Comparison of ENCODE assay signal across 15 cellular contexts in the genomic region with DNA sequence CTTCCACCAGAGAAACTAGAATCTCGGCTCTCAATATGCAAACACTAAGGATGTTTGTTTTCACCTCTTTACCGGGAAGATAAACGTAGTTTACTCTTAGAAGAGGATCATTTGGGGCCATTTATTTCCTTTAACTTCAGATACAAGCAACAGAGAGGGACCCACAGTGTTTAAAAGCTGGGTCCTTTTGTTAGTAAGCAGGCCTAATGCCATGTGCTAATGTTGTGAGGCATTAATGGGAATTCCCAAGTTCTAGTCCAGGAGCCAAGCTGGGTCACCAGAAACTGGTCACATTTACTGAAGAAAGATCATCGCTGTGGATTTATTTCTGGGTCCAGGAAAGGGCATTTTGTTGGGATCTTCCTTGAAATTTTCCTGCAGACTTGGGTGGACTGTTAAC.
A peak's percentile ranks its signal among the peaks of the same experiment; 100 is the strongest.
DNase-seq lines count a peak whose midpoint lies in the region; ATAC-seq and TF ChIP-seq lines count a peak whose summit lies in the region.
"Had no signal": no experiment of that assay in that cellular context is flagged by ENCODE, and none has a peak within 500 bp of the region (broad histone marks: within the 10 kb centered on the region; RNA-seq: fewer than 3 reads in every experiment).

No MANE protein-coding gene starts in this region.

- peaks cover 7 to 44% of the 10 kb centered on the region in 2 donors for H3K4me1 ChIP-seq in thoracic aorta (ENCODE audit: control insufficient read depth in 1 of 2, low read depth in 2 of 2)

- H3K27ac Mint-ChIP-seq in nephron progenitor cell, result peak overlapping the region; percentile 45
- no peak overlapping the region for H3K27ac Mint-ChIP-seq in stimulated activated naive CD8-positive, alpha-beta T cell treated with anti-CD3 and anti-CD28 coated beads, Interleukin-15, amount 100 ng/mL, for 72 hours

- peak overlapping the region in 1 of 2 donors; percentile 14 for H3K27ac ChIP-seq in thoracic aorta
- H3K27ac ChIP-seq: 22Rv1, GM23248 had no signal

- H3K36me3 ChIP-seq in thoracic aorta, result no peaks in the 10 kb centered on the region

- peak overlapping the region; percentile 31 for H3K4me3 ChIP-seq in thoracic aorta
- H3K4me3 ChIP-seq: GM12878, GM23248 had no signal

- DNase-seq in NCI-H2029 treated with DMSO at 0.1 percent for 48 hours (lab: John Stamatoyannopoulos, UW) (peak; percentile 11), NCI-H2029 (lab: John Stamatoyannopoulos, UW) (no peak), globus pallidus (ENCODE audit: low spot score) (peak; percentile 3), nephron progenitor cell (no peak), thoracic aorta (ENCODE audit: low spot score) (no peak)
- DNase-seq in stimulated activated naive CD8-positive, alpha-beta T cell treated with anti-CD3 and anti-CD28 coated beads, Interleukin-15, amount 100 ng/mL, for 72 hours, result no peak
- DNase-seq: Calu3, DMS 273 treated with DMSO at 0.1 percent for 48 hours, DMS79, GM23248, H9 had no signal

- H3K4me3 Mint-ChIP-seq in nephron progenitor cell, result no peak overlapping the region
- no peak overlapping the region for H3K4me3 Mint-ChIP-seq in stimulated activated naive CD8-positive, alpha-beta T cell treated with anti-CD3 and anti-CD28 coated beads, Interleukin-15, amount 100 ng/mL, for 72 hours
- H3K4me3 Mint-ChIP-seq: H9 had no signal

- H3K36me3 Mint-ChIP-seq in nephron progenitor cell (ENCODE audit: low read depth), result no peaks in the 10 kb centered on the region

- no peaks in the 10 kb centered on the region for H3K9me3 ChIP-seq in thoracic aorta

- TF ChIP-seq CTCF in nephron progenitor cell (IDR thresholded peaks at IDR 0.05) (no peak), thoracic aorta (IDR thresholded peaks at IDR 0.05) (no peak)

- ATAC-seq in thoracic aorta (ENCODE audit: insufficient number of reproducible peaks, low FRiP score, low read depth), result no peak
- ATAC-seq in HG03439 (IDR thresholded peaks at IDR 0.05; ENCODE audit: unreplicated experiment), result no peak
- no peak for ATAC-seq in HG02610 (IDR thresholded peaks at IDR 0.05; ENCODE audit: unreplicated experiment)
- ATAC-seq in stimulated activated naive CD8-positive, alpha-beta T cell treated with anti-CD3 and anti-CD28 coated beads, Interleukin-15, amount 100 ng/mL, for 72 hours, result no peak
- ATAC-seq: GM12878 had no signal

- no peaks in the 10 kb centered on the region for H3K27me3 ChIP-seq in thoracic aorta (replicated peaks; ENCODE audit: insufficient read depth)

- no peaks in the 10 kb centered on the region for H3K9me3 Mint-ChIP-seq in nephron progenitor cell
- H3K9me3 Mint-ChIP-seq in stimulated activated naive CD8-positive, alpha-beta T cell treated with anti-CD3 and anti-CD28 coated beads, Interleukin-15, amount 100 ng/mL, for 72 hours, result peaks cover 0 to 15% of the 10 kb centered on the region in 2 donors
- H3K9me3 Mint-ChIP-seq: H9 had no signal

- peaks cover 30% of the 10 kb centered on the region for H3K4me1 Mint-ChIP-seq in nephron progenitor cell
- H3K4me1 Mint-ChIP-seq in stimulated activated naive CD8-positive, alpha-beta T cell treated with anti-CD3 and anti-CD28 coated beads, Interleukin-15, amount 100 ng/mL, for 72 hours, result no peaks in the 10 kb centered on the region

- peaks cover 4% of the 10 kb centered on the region for H3K27me3 Mint-ChIP-seq in nephron progenitor cell (ENCODE audit: low read depth, poor library complexity)
- no peaks in the 10 kb centered on the region for H3K27me3 Mint-ChIP-seq in stimulated activated naive CD8-positive, alpha-beta T cell treated with anti-CD3 and anti-CD28 coated beads, Interleukin-15, amount 100 ng/mL, for 72 hours

Comparison
In these comparisons a context has a peak if more than half of its experiments do, and no peak if none do; other contexts are left out.
1. DNase-seq: peak in NCI-H2029 treated with DMSO at 0.1 percent for 48 hours (single experiment) and globus pallidus (single experiment); none in NCI-H2029 (single experiment), nephron progenitor cell (single experiment), thoracic aorta (single experiment) and stimulated activated naive CD8-positive, alpha-beta T cell treated with anti-CD3 and anti-CD28 coated beads, Interleukin-15, amount 100 ng/mL, for 72 hours (0 of 2).